In the genomic region with DNA sequence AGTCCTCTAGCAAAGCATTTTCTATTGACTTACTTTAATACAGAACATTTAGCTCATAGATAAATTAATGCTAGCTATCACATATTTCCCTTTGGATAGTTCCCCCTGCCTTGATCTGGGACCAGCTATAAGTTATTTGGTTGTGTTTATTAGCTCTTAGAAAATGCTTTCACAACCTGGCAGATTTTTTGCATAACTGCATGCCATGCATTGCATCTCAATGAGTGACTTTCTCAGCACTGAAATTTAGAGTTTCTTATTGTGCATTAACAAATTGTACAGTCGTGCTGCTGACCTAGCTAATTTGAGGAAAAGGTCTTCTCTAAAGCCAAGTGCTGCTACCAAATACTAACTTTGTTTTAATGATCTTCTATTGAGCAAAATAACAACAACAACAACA, we compare ENCODE assay signal across 17 cellular contexts.
"Had no signal": no experiment of that assay in that cellular context is flagged by ENCODE, and none has a peak within 500 bp of the region (broad histone marks: within the 10 kb centered on the region; RNA-seq: fewer than 3 reads in every experiment).

No MANE protein-coding gene starts in this region.

- H3K4me3 ChIP-seq: coronary artery, heart right ventricle, left lung, psoas muscle, stomach, thoracic aorta, uterus had no signal

- H3K9me3 ChIP-seq: left lung, psoas muscle, stomach, thoracic aorta, uterus had no signal

- H3K27ac ChIP-seq: coronary artery, epithelial cell of prostate, heart right ventricle, left lung, psoas muscle, stomach, thoracic aorta, uterus had no signal

- H3K4me1 ChIP-seq: heart right ventricle, left lung, psoas muscle, stomach, uterus had no signal

- ATAC-seq: activated naive CD8-positive, alpha-beta T cell treated with anti-CD3 and anti-CD28 coated beads, Interleukin-2, amount 50 U/mL, for 24 hours; heart right ventricle; left lung; natural killer cell treated with Interleukin-12 subunit alpha and Interleukin-12 subunit beta and Interleukin-15 and Interleukin-18, amount 100 ng/mL, for 72 hours; psoas muscle had no signal

- H3K36me3 ChIP-seq: heart right ventricle, left lung, stomach, thoracic aorta, uterus had no signal

- DNase-seq: activated CD4-positive, alpha-beta T cell treated with anti-CD3 and anti-CD28 coated beads, Interleukin-2, amount 10 ng/mL, durations not matched to agents 7 days and 5 days; activated CD4-positive, CD25-positive, alpha-beta regulatory T cell; activated CD8-positive, alpha-beta memory T cell treated with anti-CD3 and anti-CD28 coated beads for 24 hours; activated naive CD4-positive, alpha-beta T cell treated with Interleukin-2 at 50 U/mL for 16 hours; activated naive CD8-positive, alpha-beta T cell treated with anti-CD3 and anti-CD28 coated beads, Interleukin-2, amount 50 U/mL, for 24 hours; caudate nucleus; effector CD8-positive, alpha-beta T cell; heart right ventricle; left lung; psoas muscle; stimulated activated CD4-positive, alpha-beta T cell treated with anti-CD3 and anti-CD28 coated beads, Interleukin-4, amount 100 ng/mL, for 24 hours; stomach; uterus had no signal

- H3K27me3 ChIP-seq: heart right ventricle, left lung, stomach, uterus had no signal
